In genomic region chr4:151796106-151796505, GRCh38 we compare ENCODE assay signal across 28 cellular contexts.
"Had no signal": no experiment of that assay in that cellular context is flagged by ENCODE, and none has a peak within 500 bp of the region (broad histone marks: within the 10 kb centered on the region; RNA-seq: fewer than 3 reads in every experiment).

No MANE protein-coding gene starts in this region.

- H3K9me3 ChIP-seq: ascending aorta had no signal

- DNase-seq: activated CD4-positive, alpha-beta memory T cell treated with anti-CD3 and anti-CD28 coated beads for 36 hours; activated CD4-positive, alpha-beta T cell treated with anti-CD3 and anti-CD28 coated beads for 36 hours; activated CD4-positive, alpha-beta T cell treated with anti-CD3 and anti-CD28 coated beads, Interleukin-2, amount 10 ng/mL, durations not matched to agents 24 days and 14 days; activated CD4-positive, CD25-positive, alpha-beta regulatory T cell; activated CD4-positive, CD25-positive, alpha-beta regulatory T cell treated with anti-CD3 and anti-CD28 coated beads, Interleukin-2, amount 50 U/mL, for 72 hours; activated CD8-positive, alpha-beta memory T cell treated with anti-CD3 and anti-CD28 coated beads, Interleukin-2, amount 10 ng/mL, durations not matched to agents 7 days and 5 days; activated CD8-positive, alpha-beta memory T cell treated with anti-CD3 and anti-CD28 coated beads, Interleukin-2, amount 50 U/mL, for 4 hours; activated CD8-positive, alpha-beta T cell treated with anti-CD3 and anti-CD28 coated beads, Interleukin-2, amount 10 ng/mL, durations not matched to agents 7 days and 5 days; activated gamma-delta T cell; activated naive CD4-positive, alpha-beta T cell; activated naive CD4-positive, alpha-beta T cell treated with anti-CD3 and anti-CD28 coated beads, Interleukin-2, amount 10 ng/mL, durations not matched to agents 7 days and 5 days; activated naive CD8-positive, alpha-beta T cell treated with anti-CD3 and anti-CD28 coated beads, Interleukin-2, amount 10 ng/mL, durations not matched to agents 7 days and 5 days; activated T-cell treated with anti-CD3 and anti-CD28 coated beads, Interleukin-2, amount 50 U/mL, for 1 hour; activated T-cell treated with anti-CD3 and anti-CD28 coated beads, Interleukin-2, amount 50 U/mL, for 48 hours; dorsolateral prefrontal cortex; effector memory CD4-positive, alpha-beta T cell; endodermal cell; foreskin fibroblast; T-helper 2 cell had no signal

- H3K27me3 Mint-ChIP-seq: activated CD4-positive, alpha-beta memory T cell treated with anti-CD3 and anti-CD28 coated beads for 36 hours; activated CD4-positive, alpha-beta T cell treated with anti-CD3 and anti-CD28 coated beads for 36 hours; activated naive CD8-positive, alpha-beta T cell treated with anti-CD3 and anti-CD28 coated beads, Interleukin-2, amount 10 ng/mL, durations not matched to agents 7 days and 5 days had no signal

- H3K27ac Mint-ChIP-seq: activated CD4-positive, alpha-beta memory T cell treated with anti-CD3 and anti-CD28 coated beads for 36 hours; activated CD4-positive, alpha-beta T cell treated with anti-CD3 and anti-CD28 coated beads for 36 hours; activated CD4-positive, alpha-beta T cell treated with anti-CD3 and anti-CD28 coated beads, Interleukin-2, amount 10 ng/mL, durations not matched to agents 24 days and 14 days; activated CD8-positive, alpha-beta memory T cell treated with anti-CD3 and anti-CD28 coated beads, Interleukin-2, amount 10 ng/mL, durations not matched to agents 7 days and 5 days; activated CD8-positive, alpha-beta T cell treated with anti-CD3 and anti-CD28 coated beads, Interleukin-2, amount 10 ng/mL, durations not matched to agents 7 days and 5 days; activated naive CD4-positive, alpha-beta T cell treated with anti-CD3 and anti-CD28 coated beads, Interleukin-2, amount 10 ng/mL, durations not matched to agents 7 days and 5 days; activated naive CD8-positive, alpha-beta T cell treated with anti-CD3 and anti-CD28 coated beads, Interleukin-2, amount 10 ng/mL, durations not matched to agents 7 days and 5 days; activated T-helper 1 cell treated with anti-CD3 and anti-CD28 coated beads, Interleukin-12 subunit alpha, Interleukin-12 subunit beta, Interleukin-2, Interleukin-4 antibody, amounts not matched to agents 30 ng/mL and 10 ng/mL and 1 ng/mL, durations not matched to agents 14 hours and 24 hours and 36 hours; activated T-helper 2 cell treated with anti-CD3 and anti-CD28 coated beads, Interferon-gamma antibody, Interleukin-2, Interleukin-4, amounts not matched to agents 10 μg/mL and 5 μg/mL and 100 μg/mL, durations not matched to agents 14 hours and 24 hours and 36 hours; brain; dendritic cell treated with granulocyte-macrophage colony-stimulating factor and Interleukin-4, amounts not matched to agents 40 ng/mL and 50 ng/mL, for 4 days; endodermal cell had no signal

- ATAC-seq: activated CD4-positive, alpha-beta T cell treated with anti-CD3 and anti-CD28 coated beads for 36 hours; activated CD8-positive, alpha-beta memory T cell treated with anti-CD3 and anti-CD28 coated beads, Interleukin-2, amount 10 ng/mL, durations not matched to agents 7 days and 5 days; activated CD8-positive, alpha-beta T cell treated with anti-CD3 and anti-CD28 coated beads, Interleukin-2, amount 10 ng/mL, durations not matched to agents 7 days and 5 days; activated naive CD4-positive, alpha-beta T cell treated with anti-CD3 and anti-CD28 coated beads, Interleukin-2, amount 50 U/mL, for 72 hours; esophagus mucosa had no signal

- H3K4me3 Mint-ChIP-seq: activated CD4-positive, alpha-beta memory T cell treated with anti-CD3 and anti-CD28 coated beads for 36 hours; activated CD4-positive, alpha-beta T cell treated with anti-CD3 and anti-CD28 coated beads for 36 hours; activated CD4-positive, alpha-beta T cell treated with anti-CD3 and anti-CD28 coated beads, Interleukin-2, amount 10 ng/mL, durations not matched to agents 24 days and 14 days; activated CD8-positive, alpha-beta memory T cell treated with anti-CD3 and anti-CD28 coated beads, Interleukin-2, amount 10 ng/mL, durations not matched to agents 7 days and 5 days; activated CD8-positive, alpha-beta T cell treated with anti-CD3 and anti-CD28 coated beads, Interleukin-2, amount 10 ng/mL, durations not matched to agents 7 days and 5 days; activated naive CD4-positive, alpha-beta T cell treated with anti-CD3 and anti-CD28 coated beads, Interleukin-2, amount 10 ng/mL, durations not matched to agents 7 days and 5 days; activated naive CD8-positive, alpha-beta T cell treated with anti-CD3 and anti-CD28 coated beads, Interleukin-2, amount 10 ng/mL, durations not matched to agents 7 days and 5 days; activated T-helper 1 cell treated with anti-CD3 and anti-CD28 coated beads, Interleukin-12 subunit alpha, Interleukin-12 subunit beta, Interleukin-2, Interleukin-4 antibody, amounts not matched to agents 30 ng/mL and 10 ng/mL and 1 ng/mL, durations not matched to agents 14 hours and 24 hours and 36 hours; brain; central memory CD8-positive, alpha-beta T cell; dendritic cell treated with granulocyte-macrophage colony-stimulating factor and Interleukin-4, amounts not matched to agents 40 ng/mL and 50 ng/mL, for 4 days; endodermal cell had no signal

- H3K4me1 ChIP-seq: ascending aorta had no signal

- H3K9me3 Mint-ChIP-seq: activated CD4-positive, alpha-beta memory T cell treated with anti-CD3 and anti-CD28 coated beads for 36 hours; activated naive CD4-positive, alpha-beta T cell treated with anti-CD3 and anti-CD28 coated beads, Interleukin-2, amount 10 ng/mL, durations not matched to agents 7 days and 5 days; activated T-helper 1 cell treated with anti-CD3 and anti-CD28 coated beads, Interleukin-12 subunit alpha, Interleukin-12 subunit beta, Interleukin-2, Interleukin-4 antibody, amounts not matched to agents 30 ng/mL and 10 ng/mL and 1 ng/mL, durations not matched to agents 14 hours and 24 hours and 36 hours; activated T-helper 2 cell treated with anti-CD3 and anti-CD28 coated beads, Interferon-gamma antibody, Interleukin-2, Interleukin-4, amounts not matched to agents 10 μg/mL and 5 μg/mL and 100 μg/mL, durations not matched to agents 14 hours and 24 hours and 36 hours; central memory CD8-positive, alpha-beta T cell; dendritic cell treated with granulocyte-macrophage colony-stimulating factor and Interleukin-4, amounts not matched to agents 40 ng/mL and 50 ng/mL, for 4 days; endodermal cell had no signal

- H3K27me3 ChIP-seq: ascending aorta, dorsolateral prefrontal cortex had no signal

- H3K36me3 Mint-ChIP-seq: activated CD4-positive, alpha-beta memory T cell treated with anti-CD3 and anti-CD28 coated beads for 36 hours; activated CD8-positive, alpha-beta memory T cell treated with anti-CD3 and anti-CD28 coated beads, Interleukin-2, amount 10 ng/mL, durations not matched to agents 7 days and 5 days; activated naive CD4-positive, alpha-beta T cell treated with anti-CD3 and anti-CD28 coated beads, Interleukin-2, amount 10 ng/mL, durations not matched to agents 7 days and 5 days; activated naive CD4-positive, alpha-beta T cell treated with anti-CD3 and anti-CD28 coated beads, Interleukin-2, amount 50 U/mL, for 72 hours; brain had no signal

- H3K4me3 ChIP-seq: ascending aorta, coronary artery, dorsolateral prefrontal cortex had no signal

- H3K4me1 Mint-ChIP-seq: activated CD4-positive, alpha-beta T cell treated with anti-CD3 and anti-CD28 coated beads for 36 hours; activated CD4-positive, alpha-beta T cell treated with anti-CD3 and anti-CD28 coated beads, Interleukin-2, amount 10 ng/mL, durations not matched to agents 24 days and 14 days; activated CD8-positive, alpha-beta memory T cell treated with anti-CD3 and anti-CD28 coated beads, Interleukin-2, amount 10 ng/mL, durations not matched to agents 7 days and 5 days; activated naive CD4-positive, alpha-beta T cell treated with anti-CD3 and anti-CD28 coated beads, Interleukin-2, amount 10 ng/mL, durations not matched to agents 7 days and 5 days; activated naive CD8-positive, alpha-beta T cell treated with anti-CD3 and anti-CD28 coated beads, Interleukin-2, amount 10 ng/mL, durations not matched to agents 7 days and 5 days; central memory CD8-positive, alpha-beta T cell had no signal

- H3K27ac ChIP-seq: ascending aorta, coronary artery had no signal

- H3K36me3 ChIP-seq: ascending aorta had no signal
